ENCODE assay signal across 19 cellular contexts in the genomic region with DNA sequence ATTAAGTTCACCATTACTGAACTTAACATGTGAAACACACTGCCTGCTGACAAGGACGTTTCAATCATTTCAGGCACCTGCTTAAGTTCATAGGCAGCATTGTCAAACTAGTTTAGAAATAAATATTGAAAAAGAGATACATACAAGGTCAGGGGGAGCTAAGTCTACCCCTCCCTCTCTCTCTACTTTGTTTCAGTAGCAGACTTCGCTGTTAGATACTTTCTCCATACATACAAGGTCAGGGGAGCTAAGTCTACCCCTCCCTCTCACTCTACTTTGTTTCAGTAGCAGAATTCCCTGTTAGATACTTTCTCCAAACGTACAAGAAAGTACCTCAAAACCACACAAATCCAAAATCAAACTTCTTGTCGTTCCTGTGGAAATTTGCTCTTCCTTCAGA.
DNase-seq lines count a peak whose midpoint lies in the region; ATAC-seq, FAIRE-seq and TF ChIP-seq lines count a peak whose summit lies in the region.
"Had no signal": no experiment of that assay in that cellular context is flagged by ENCODE, and none has a peak within 500 bp of the region (broad histone marks: within the 10 kb centered on the region; RNA-seq: fewer than 3 reads in every experiment).

No MANE protein-coding gene starts in this region.

- H4K20me1 ChIP-seq in SK-N-SH (ENCODE audit: insufficient read depth): no peaks in the 10 kb centered on the region
- H4K20me1 ChIP-seq: BLaER1 treated with 17β-estradiol and CSF1 and Interleukin-3, amounts not matched to agents 10 nM and 100 nM had no signal

- FAIRE-seq in pancreas (lab: Jason Lieb, UNC) (no peak), GM19239 (lab: Jason Lieb, UNC) (no peak)
- FAIRE-seq: A549, D721Med, G401.6, GM12891 had no signal

- no peaks in the 10 kb centered on the region for H3K36me3 ChIP-seq in pancreas
- no peaks in the 10 kb centered on the region for H3K36me3 ChIP-seq in SK-N-SH (replicated peaks in 1 of 2; ENCODE audit: control insufficient read depth in 1 of 2, insufficient read depth in 2 of 2, low read length in 1 of 2)
- H3K36me3 ChIP-seq: BLaER1 treated with 17β-estradiol and CSF1 and Interleukin-3, amounts not matched to agents 10 nM and 100 nM had no signal

- 18 to 19% methylated on average over 4 of the region's 4 CpGs for WGBS in pancreas, 2 donors
- WGBS in SK-N-SH (ENCODE audit: low lambda C conversion rate): 75% methylated on average over 4 of the region's 4 CpGs

- H3K4me1 ChIP-seq in pancreas (peaks cover 11 to 25% (median 18%) of the 10 kb centered on the region in 3 donors), SK-N-SH (ENCODE audit: control insufficient read depth in 1 of 2, insufficient read depth in 2 of 2, low read depth in 1 of 2, low read length in 1 of 2) (no peaks in the 10 kb centered on the region)

- no peak for TF ChIP-seq RAD21 in SK-N-SH (IDR thresholded peaks at IDR 0.05; ENCODE audit: low read length)

- H3K4me3 ChIP-seq in pancreas (peak overlapping the region in 1 of 4 donors; percentile 2), SK-N-SH (ENCODE audit: low read depth in 2 of 2, low read length in 1 of 2) (no peak overlapping the region)
- H3K4me3 ChIP-seq: A549; BLaER1 treated with 17β-estradiol and CSF1 and Interleukin-3, amounts not matched to agents 10 nM and 100 nM had no signal

- intact Hi-C loops in pancreas (cut with DNase I): no loop called here

- H3K27me3 ChIP-seq in pancreas (no peaks in the 10 kb centered on the region), SK-N-SH (ENCODE audit: insufficient read depth) (no peaks in the 10 kb centered on the region)
- H3K27me3 ChIP-seq: BLaER1 treated with 17β-estradiol and CSF1 and Interleukin-3, amounts not matched to agents 10 nM and 100 nM had no signal

- DNase-seq in pancreas (no peak), SK-N-SH (no peak), NCI-H1694 treated with DMSO at 0.1 percent for 48 hours (lab: John Stamatoyannopoulos, UW) (no peak), GM19239 (ENCODE audit: insufficient read length, low spot score) (no peak)
- DNase-seq: AML-193; Caco-2; Calu3; CD4-positive, alpha-beta T cell; CD8-positive, alpha-beta T cell; DMS79 treated with DMSO at 0.1 percent for 48 hours; GF-D8 had no signal

- TF ChIP-seq CTCF in 22Rv1 (IDR thresholded peaks at IDR 0.05) (no peak), VCaP (conservative IDR thresholded peaks at IDR 0.05) (no peak), pancreas (IDR thresholded peaks at IDR 0.05) (no peak), SK-N-SH (IDR thresholded peaks at IDR 0.05) (no peak)

- H3K9me2 ChIP-seq in SK-N-SH: no peaks in the 10 kb centered on the region

- H3K9ac ChIP-seq in SK-N-SH: no peak overlapping the region
- H3K9ac ChIP-seq: BLaER1 treated with 17β-estradiol and CSF1 and Interleukin-3, amounts not matched to agents 10 nM and 100 nM had no signal

- H3K4me2 ChIP-seq in SK-N-SH: no peak overlapping the region
- H3K4me2 ChIP-seq: A549; BLaER1 treated with 17β-estradiol and CSF1 and Interleukin-3, amounts not matched to agents 10 nM and 100 nM had no signal

- no peak overlapping the region for H2AFZ ChIP-seq in SK-N-SH (ENCODE audit: low read depth)

- peaks cover 8% of the 10 kb centered on the region for H3F3A ChIP-seq in SK-N-SH (replicated peaks; ENCODE audit: insufficient read depth)

- TF ChIP-seq EP300 in SK-N-SH (IDR thresholded peaks at IDR 0.05; ENCODE audit: borderline replicate concordance in 1 of 2, low read depth in 1 of 2, low read length in 1 of 2): no peak

- ATAC-seq in pancreas: peak; percentile 38 to 81 (median 60)
- ATAC-seq: A549; CD8-positive, alpha-beta T cell had no signal

- H3K27ac ChIP-seq in 22Rv1: peak overlapping the region; percentile 100
- H3K27ac ChIP-seq in VCaP: peak overlapping the region; percentile 76
- H3K27ac ChIP-seq in pancreas: peak overlapping the region in 2 of 4 donors; percentile 21 to 37
- H3K27ac ChIP-seq in SK-N-SH (ENCODE audit: low read depth in 2 of 2, low read length in 1 of 2): no peak overlapping the region
- H3K27ac ChIP-seq: A549; BLaER1 treated with 17β-estradiol and CSF1 and Interleukin-3, amounts not matched to agents 10 nM and 100 nM; C4-2B had no signal

- POLR2A ChIA-PET in SK-N-SH (lab: Yijun Ruan, JAX): no interaction called here

- CTCF ChIA-PET in SK-N-SH (lab: Yijun Ruan, JAX): interaction anchor here (1.0 to 1.5 kb wide), 2 partner anchors 76 to 467 kb away, joined by 4 read pairs; no protein-coding TSS in a partner anchor

- H3K9me3 ChIP-seq in pancreas (no peaks in the 10 kb centered on the region), SK-N-SH (no peaks in the 10 kb centered on the region)
- H3K9me3 ChIP-seq: A549; BLaER1 treated with 17β-estradiol and CSF1 and Interleukin-3, amounts not matched to agents 10 nM and 100 nM; Caco-2 had no signal

- no peaks in the 10 kb centered on the region for H3K79me2 ChIP-seq in SK-N-SH (ENCODE audit: insufficient read depth)

TF ChIP-seq in SK-N-SH, 30 proteins besides CTCF, POLR2A, EP300 and RAD21:
- TF ChIP-seq, protein P1, sequence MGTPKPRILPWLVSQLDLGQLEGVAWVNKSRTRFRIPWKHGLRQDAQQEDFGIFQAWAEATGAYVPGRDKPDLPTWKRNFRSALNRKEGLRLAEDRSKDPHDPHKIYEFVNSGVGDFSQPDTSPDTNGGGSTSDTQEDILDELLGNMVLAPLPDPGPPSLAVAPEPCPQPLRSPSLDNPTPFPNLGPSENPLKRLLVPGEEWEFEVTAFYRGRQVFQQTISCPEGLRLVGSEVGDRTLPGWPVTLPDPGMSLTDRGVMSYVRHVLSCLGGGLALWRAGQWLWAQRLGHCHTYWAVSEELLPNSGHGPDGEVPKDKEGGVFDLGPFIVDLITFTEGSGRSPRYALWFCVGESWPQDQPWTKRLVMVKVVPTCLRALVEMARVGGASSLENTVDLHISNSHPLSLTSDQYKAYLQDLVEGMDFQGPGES (IDR thresholded peaks at IDR 0.05; ENCODE audit: low read depth, low read length): no peak
- TF ChIP-seq SIN3A (IDR thresholded peaks at IDR 0.05; ENCODE audit: borderline replicate concordance, low read depth, low read length): no peak
- TF ChIP-seq, protein P2, sequence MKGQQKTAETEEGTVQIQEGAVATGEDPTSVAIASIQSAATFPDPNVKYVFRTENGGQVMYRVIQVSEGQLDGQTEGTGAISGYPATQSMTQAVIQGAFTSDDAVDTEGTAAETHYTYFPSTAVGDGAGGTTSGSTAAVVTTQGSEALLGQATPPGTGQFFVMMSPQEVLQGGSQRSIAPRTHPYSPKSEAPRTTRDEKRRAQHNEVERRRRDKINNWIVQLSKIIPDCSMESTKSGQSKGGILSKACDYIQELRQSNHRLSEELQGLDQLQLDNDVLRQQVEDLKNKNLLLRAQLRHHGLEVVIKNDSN (IDR thresholded peaks at IDR 0.05; ENCODE audit: borderline replicate concordance, low read depth): no peak
- TF ChIP-seq, protein P3, sequence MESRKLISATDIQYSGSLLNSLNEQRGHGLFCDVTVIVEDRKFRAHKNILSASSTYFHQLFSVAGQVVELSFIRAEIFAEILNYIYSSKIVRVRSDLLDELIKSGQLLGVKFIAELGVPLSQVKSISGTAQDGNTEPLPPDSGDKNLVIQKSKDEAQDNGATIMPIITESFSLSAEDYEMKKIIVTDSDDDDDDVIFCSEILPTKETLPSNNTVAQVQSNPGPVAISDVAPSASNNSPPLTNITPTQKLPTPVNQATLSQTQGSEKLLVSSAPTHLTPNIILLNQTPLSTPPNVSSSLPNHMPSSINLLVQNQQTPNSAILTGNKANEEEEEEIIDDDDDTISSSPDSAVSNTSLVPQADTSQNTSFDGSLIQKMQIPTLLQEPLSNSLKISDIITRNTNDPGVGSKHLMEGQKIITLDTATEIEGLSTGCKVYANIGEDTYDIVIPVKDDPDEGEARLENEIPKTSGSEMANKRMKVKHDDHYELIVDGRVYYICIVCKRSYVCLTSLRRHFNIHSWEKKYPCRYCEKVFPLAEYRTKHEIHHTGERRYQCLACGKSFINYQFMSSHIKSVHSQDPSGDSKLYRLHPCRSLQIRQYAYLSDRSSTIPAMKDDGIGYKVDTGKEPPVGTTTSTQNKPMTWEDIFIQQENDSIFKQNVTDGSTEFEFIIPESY (IDR thresholded peaks at IDR 0.05; ENCODE audit: borderline replicate concordance, low read depth): no peak

Comparison
In these comparisons a context has a peak if more than half of its experiments do, and no peak if none do; other contexts are left out.
1. H3K27ac ChIP-seq: peak in 22Rv1 (single experiment) and VCaP (single experiment); none in SK-N-SH (0 of 2).